Comparison of ENCODE assay signal across 32 cellular contexts in the genomic region with DNA sequence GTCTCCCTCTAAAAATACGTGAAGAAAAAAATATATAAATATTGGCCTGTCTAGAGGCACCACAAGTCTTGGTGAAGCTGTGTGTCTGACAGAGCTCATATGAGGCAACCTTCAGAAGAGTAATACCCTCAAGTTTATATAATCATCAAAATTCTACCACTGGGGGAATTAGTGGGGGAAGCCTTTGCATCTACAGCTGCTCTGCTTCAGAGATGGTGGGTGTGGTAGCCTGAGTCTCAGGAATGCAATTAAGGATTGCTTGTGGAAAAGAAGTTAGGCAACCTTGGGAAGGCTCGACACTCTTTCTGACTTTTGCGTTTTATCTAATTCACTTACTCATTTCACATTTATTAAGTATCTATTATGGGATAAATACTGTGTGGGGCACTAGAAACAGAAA. TPM values are rescaled to one million over a fixed set of nuclear protein-coding genes. Genes with fewer than 3 reads are reported as not detected.
A peak's percentile ranks its signal among the peaks of the same experiment; 100 is the strongest.
DNase-seq lines count a peak whose midpoint lies in the region; ATAC-seq, FAIRE-seq and TF ChIP-seq lines count a peak whose summit lies in the region.
"Had no signal": no experiment of that assay in that cellular context is flagged by ENCODE, and none has a peak within 500 bp of the region (broad histone marks: within the 10 kb centered on the region; RNA-seq: fewer than 3 reads in every experiment).

No MANE protein-coding gene starts in this region.

- H3K36me3 Mint-ChIP-seq in astrocyte (ENCODE audit: low read depth, unreplicated experiment), result peaks cover 18% of the 10 kb centered on the region

- ATAC-seq in lower lobe of right lung (peak; percentile 17 to 43), upper lobe of right lung (peak; percentile 25)
- ATAC-seq: activated T-cell treated with anti-CD3 and anti-CD28 coated beads, Interleukin-2, amount 50 U/mL, for 4 hours; left colon; naive thymus-derived CD8-positive, alpha-beta T cell; SK-N-SH treated with all-trans-retinoic acid at 6 μM for 48 hours; stimulated activated memory B cell treated with anti-CD40 and anti-IgM and Interleukin-4, amounts not matched to agents 10 μg/mL and 1 μg/mL and 100 μg/mL, for 72 hours had no signal

- peak; percentile 37 for FAIRE-seq in astrocyte (lab: Jason Lieb, UNC)

- no peak overlapping the region for H2AFZ ChIP-seq in astrocyte (ENCODE audit: low read depth, low read length)

- TF ChIP-seq CTCF in astrocyte (IDR thresholded peaks at IDR 0.05; ENCODE audit: insufficient read depth, low read depth, low read length) (no peak), lower lobe of right lung (IDR thresholded peaks at IDR 0.05) (no peak), upper lobe of right lung (IDR thresholded peaks at IDR 0.05) (no peak)

- peaks cover 10% of the 10 kb centered on the region for H3K4me1 Mint-ChIP-seq in astrocyte (ENCODE audit: low read depth, unreplicated experiment)
- H3K4me1 Mint-ChIP-seq: stimulated activated memory B cell treated with anti-CD40 and anti-IgM and Interleukin-4, amounts not matched to agents 10 μg/mL and 1 μg/mL and 100 μg/mL, for 72 hours had no signal

- H3K36me3 ChIP-seq in astrocyte (ENCODE audit: insufficient read depth, low read length), result peaks cover 8% of the 10 kb centered on the region
- peaks cover 32% of the 10 kb centered on the region for H3K36me3 ChIP-seq in lower lobe of right lung
- H3K36me3 ChIP-seq in upper lobe of right lung, result peaks cover 29% of the 10 kb centered on the region
- H3K36me3 ChIP-seq: uterus had no signal

- H3K4me3 Mint-ChIP-seq in astrocyte (ENCODE audit: unreplicated experiment), result no peak overlapping the region
- H3K4me3 Mint-ChIP-seq: activated T-cell treated with anti-CD3 and anti-CD28 coated beads, Interleukin-2, amount 50 U/mL, for 4 hours; B cell; CD8-positive, alpha-beta memory T cell; endodermal cell; naive thymus-derived CD8-positive, alpha-beta T cell; stimulated activated memory B cell treated with anti-CD40 and anti-IgM and Interleukin-4, amounts not matched to agents 10 μg/mL and 1 μg/mL and 100 μg/mL, for 72 hours had no signal

- H4K20me1 ChIP-seq in astrocyte (ENCODE audit: insufficient read depth, low read length), result peaks cover 10% of the 10 kb centered on the region

- no peaks in the 10 kb centered on the region for H3K9me3 ChIP-seq in astrocyte (ENCODE audit: insufficient read depth, low read depth, low read length)
- no peaks in the 10 kb centered on the region for H3K9me3 ChIP-seq in lower lobe of right lung
- no peaks in the 10 kb centered on the region for H3K9me3 ChIP-seq in upper lobe of right lung
- H3K9me3 ChIP-seq: HAP-1, heart right ventricle, spleen, uterus had no signal

- no peak overlapping the region for H3K27ac Mint-ChIP-seq in astrocyte (ENCODE audit: unreplicated experiment)
- H3K27ac Mint-ChIP-seq: B cell; endodermal cell; stimulated activated memory B cell treated with anti-CD40 and anti-IgM and Interleukin-4, amounts not matched to agents 10 μg/mL and 1 μg/mL and 100 μg/mL, for 72 hours had no signal

- H3K4me3 ChIP-seq in astrocyte (ENCODE audit: insufficient read depth, low read depth, low read length), result no peak overlapping the region
- H3K4me3 ChIP-seq in lower lobe of right lung, result no peak overlapping the region
- H3K4me3 ChIP-seq in upper lobe of right lung, result no peak overlapping the region
- H3K4me3 ChIP-seq: HAP-1, heart right ventricle, spleen, uterus had no signal

- H3K9me3 Mint-ChIP-seq in astrocyte (ENCODE audit: unreplicated experiment), result no peaks in the 10 kb centered on the region
- H3K9me3 Mint-ChIP-seq: activated T-cell treated with anti-CD3 and anti-CD28 coated beads, Interleukin-2, amount 50 U/mL, for 4 hours; CD8-positive, alpha-beta memory T cell; endodermal cell; naive thymus-derived CD8-positive, alpha-beta T cell; stimulated activated memory B cell treated with anti-CD40 and anti-IgM and Interleukin-4, amounts not matched to agents 10 μg/mL and 1 μg/mL and 100 μg/mL, for 72 hours had no signal

- H3K79me2 ChIP-seq in astrocyte (ENCODE audit: insufficient read depth, low read length), result no peaks in the 10 kb centered on the region

- intact Hi-C loops in lower lobe of right lung (cut with DNase I) (no loop called here), upper lobe of right lung (cut with DNase I) (no loop called here)

- H3K4me1 ChIP-seq in astrocyte (ENCODE audit: insufficient read depth, low read length) (peaks cover 9% of the 10 kb centered on the region), lower lobe of right lung (peaks cover 20% of the 10 kb centered on the region), upper lobe of right lung (peaks cover 2% of the 10 kb centered on the region)
- H3K4me1 ChIP-seq: HAP-1, uterus had no signal

- no peak overlapping the region for H3K27ac ChIP-seq in astrocyte (ENCODE audit: low read depth, low read length)
- H3K27ac ChIP-seq in lower lobe of right lung, result peak overlapping the region; percentile 69
- H3K27ac ChIP-seq in upper lobe of right lung, result peak overlapping the region; percentile 77
- H3K27ac ChIP-seq: heart right ventricle, HL-60, uterus had no signal

- H3K27me3 ChIP-seq in astrocyte (ENCODE audit: insufficient read depth, low read length), result no peaks in the 10 kb centered on the region
- H3K27me3 ChIP-seq in lower lobe of right lung (ENCODE audit: low read depth), result no peaks in the 10 kb centered on the region
- no peaks in the 10 kb centered on the region for H3K27me3 ChIP-seq in upper lobe of right lung
- H3K27me3 ChIP-seq: heart right ventricle, spleen, uterus had no signal

- H3K4me2 ChIP-seq in astrocyte (ENCODE audit: low read length), result no peak overlapping the region

- DNase-seq in GM03348 (ENCODE audit: low spot score), result peak; percentile 83
- peak; percentile 48 for DNase-seq in astrocyte (ENCODE audit: low read depth)
- DNase-seq in lower lobe of right lung, result no peak
- DNase-seq in upper lobe of right lung, result no peak
- DNase-seq in T1000 (lab: John Stamatoyannopoulos, UW), result no peak
- no peak for DNase-seq in GM19238 (ENCODE audit: insufficient read length, low spot score)
- DNase-seq in COLO668 (lab: John Stamatoyannopoulos, UW; ENCODE audit: unreplicated experiment), result no peak
- DNase-seq: activated CD4-positive, alpha-beta T cell treated with anti-CD3 and anti-CD28 coated beads for 4 hours; activated naive CD4-positive, alpha-beta T cell; activated T-cell treated with anti-CD3 and anti-CD28 coated beads, Interleukin-2, amount 50 U/mL, for 4 hours; amniotic stem cell; CD8-positive, alpha-beta memory T cell; cortex of kidney; endodermal cell; GDM1; heart right ventricle; left colon; naive thymus-derived CD8-positive, alpha-beta T cell; NCI-H1105 treated with DMSO at 0.1 percent for 48 hours; NCI-H2029; NCI-H69; occipital lobe; retina; RPMI8226; spleen; stimulated activated CD4-positive, alpha-beta T cell treated with anti-CD3 and anti-CD28 coated beads, Interleukin-2, amount 100 ng/mL, for 48 hours; uterus had no signal

- no peak overlapping the region for H3K9ac ChIP-seq in astrocyte (ENCODE audit: low read length)

- no peaks in the 10 kb centered on the region for H3K27me3 Mint-ChIP-seq in astrocyte (ENCODE audit: low read depth, unreplicated experiment)
- H3K27me3 Mint-ChIP-seq: B cell; CD8-positive, alpha-beta memory T cell; naive thymus-derived CD8-positive, alpha-beta T cell; stimulated activated memory B cell treated with anti-CD40 and anti-IgM and Interleukin-4, amounts not matched to agents 10 μg/mL and 1 μg/mL and 100 μg/mL, for 72 hours had no signal

RNA-seq across cellular contexts. Expression of gene TPGS2, which starts 17.4 kb away (rescaled TPM):
- total RNA-seq in astrocyte (127 and 138 TPM in 2 replicates), lower lobe of right lung (65.2 TPM), upper lobe of right lung (57.6 TPM)

RNA-seq across cellular contexts. Expression of gene KIAA1328, which starts 17.5 kb away (rescaled TPM):
- total RNA-seq in astrocyte (3.7 and 4.2 TPM in 2 replicates), lower lobe of right lung (17.8 TPM), upper lobe of right lung (11.9 TPM)

Comparison
In these comparisons a context has a peak if more than half of its experiments do, and no peak if none do; other contexts are left out.
1. DNase-seq: peak in GM03348 (single experiment) and astrocyte (single experiment); none in lower lobe of right lung (single experiment), upper lobe of right lung (single experiment), T1000 (single experiment), GM19238 (single experiment) and COLO668 (single experiment).